ENCODE assay signal across 29 cellular contexts in genomic region chrX:130545796-130546195, GRCh38.
"Had no signal": no experiment of that assay in that cellular context is flagged by ENCODE, and none has a peak within 500 bp of the region (broad histone marks: within the 10 kb centered on the region; RNA-seq: fewer than 3 reads in every experiment).

No MANE protein-coding gene starts in this region.

- H3K79me2 ChIP-seq: hepatocyte had no signal

- H3K4me1 ChIP-seq: colonic mucosa, esophagus squamous epithelium, foreskin keratinocyte, gastrocnemius medialis, heart left ventricle, heart right ventricle had no signal

- H2AFZ ChIP-seq: hepatocyte had no signal

- H3K36me3 ChIP-seq: colonic mucosa, esophagus muscularis mucosa, esophagus squamous epithelium, gastrocnemius medialis, gastroesophageal sphincter, heart left ventricle, heart right ventricle had no signal

- ATAC-seq: effector memory CD8-positive, alpha-beta T cell; esophagus mucosa; foreskin keratinocyte; gastrocnemius medialis; gastroesophageal sphincter; heart left ventricle; heart right ventricle had no signal

- H3K9me3 ChIP-seq: colonic mucosa, esophagus muscularis mucosa, esophagus squamous epithelium, gastrocnemius medialis, gastroesophageal sphincter, heart left ventricle, heart right ventricle had no signal

- DNase-seq: colonic mucosa; cortex of kidney; dermis blood vessel endothelial cell; dorsolateral prefrontal cortex; effector CD4-positive, alpha-beta T cell; effector CD8-positive, alpha-beta T cell; effector memory CD4-positive, alpha-beta T cell; effector memory CD8-positive, alpha-beta T cell; endodermal cell; erythroblast; esophagus squamous epithelium; foreskin fibroblast; foreskin keratinocyte; foreskin melanocyte; gastrocnemius medialis; glutamatergic neuron; head of caudate nucleus; heart left ventricle; heart right ventricle had no signal

- H3K27me3 ChIP-seq: colonic mucosa, esophagus muscularis mucosa, esophagus squamous epithelium, foreskin keratinocyte, gastrocnemius medialis, gastroesophageal sphincter, hepatocyte had no signal

- H3K4me2 ChIP-seq: hepatocyte had no signal

- H3K4me3 ChIP-seq: colonic mucosa, coronary artery, dorsolateral prefrontal cortex, esophagus muscularis mucosa, esophagus squamous epithelium, gastrocnemius medialis, gastroesophageal sphincter, heart left ventricle, heart right ventricle, hepatocyte had no signal

- H3K27ac ChIP-seq: colonic mucosa, coronary artery, dorsolateral prefrontal cortex, epithelial cell of prostate, esophagus muscularis mucosa, esophagus squamous epithelium, foreskin keratinocyte, gastrocnemius medialis, gastroesophageal sphincter, heart left ventricle, heart right ventricle, hepatocyte had no signal

- FAIRE-seq: colon, endometrium, endothelial cell of umbilical vein, frontal cortex had no signal
